Comparison of ENCODE assay signal across 16 cellular contexts in the genomic region with DNA sequence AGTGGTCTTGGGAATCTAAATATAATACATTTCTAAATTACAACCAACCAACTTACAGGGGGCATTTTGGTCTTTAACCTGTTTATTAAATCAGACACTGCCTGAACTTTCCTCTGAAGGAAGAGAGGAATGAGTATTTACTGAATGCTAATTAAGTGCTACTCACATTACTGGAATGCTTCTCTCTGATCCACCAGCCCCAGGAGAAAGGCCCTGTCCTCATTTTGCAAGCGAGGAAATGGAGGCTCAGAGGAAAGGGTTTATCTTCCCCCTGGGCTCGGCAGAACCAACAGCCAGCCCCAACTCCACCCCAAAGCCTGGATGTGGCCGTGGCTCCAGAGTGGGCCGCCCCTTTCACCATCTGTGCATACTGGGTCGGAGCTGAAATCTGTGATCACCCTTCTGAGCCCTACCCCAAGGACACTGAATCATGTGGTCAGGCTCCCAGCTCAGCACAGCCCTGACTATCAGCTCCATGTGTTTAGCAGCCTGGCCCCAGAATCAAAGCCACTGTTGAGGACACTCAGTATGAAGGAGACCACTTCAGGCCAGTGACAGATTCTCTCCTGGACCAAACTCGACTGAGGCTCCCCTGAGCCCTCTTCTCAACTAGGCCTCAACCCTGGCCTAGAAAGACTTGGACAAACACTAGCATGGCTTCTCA. TPM values are rescaled to one million over a fixed set of nuclear protein-coding genes. Genes with fewer than 3 reads are reported as not detected.
A peak's percentile ranks its signal among the peaks of the same experiment; 100 is the strongest.
DNase-seq lines count a peak whose midpoint lies in the region; ATAC-seq and TF ChIP-seq lines count a peak whose summit lies in the region.
"Had no signal": no experiment of that assay in that cellular context is flagged by ENCODE, and none has a peak within 500 bp of the region (broad histone marks: within the 10 kb centered on the region; RNA-seq: fewer than 3 reads in every experiment).

No MANE protein-coding gene starts in this region.

- no peaks in the 10 kb centered on the region for H3K36me3 ChIP-seq in WERI-Rb-1
- H3K36me3 ChIP-seq in SJCRH30: no peaks in the 10 kb centered on the region
- H3K36me3 ChIP-seq: neutrophil, spleen had no signal

- H3K27ac ChIP-seq in WERI-Rb-1 (no peak overlapping the region), right cardiac atrium (ENCODE audit: low read length) (peak overlapping the region; percentile 5), SJCRH30 (no peak overlapping the region)
- H3K27ac ChIP-seq: neutrophil had no signal

- peaks cover 8 to 14% of the 10 kb centered on the region in 2 donors for H3K9me3 Mint-ChIP-seq in activated T-cell treated with anti-CD3 and anti-CD28 coated beads, Interleukin-2, amount 50 U/mL, for 72 hours
- H3K9me3 Mint-ChIP-seq in activated naive CD4-positive, alpha-beta T cell treated with anti-CD3 and anti-CD28 coated beads for 36 hours: peaks cover 11% of the 10 kb centered on the region

- TF ChIP-seq CTCF in WERI-Rb-1 (IDR thresholded peaks at IDR 0.05; ENCODE audit: low read depth, low read length): no peak

- H3K27ac Mint-ChIP-seq in activated T-cell treated with anti-CD3 and anti-CD28 coated beads, Interleukin-2, amount 50 U/mL, for 72 hours: peak overlapping the region; percentile 64
- H3K27ac Mint-ChIP-seq in activated naive CD4-positive, alpha-beta T cell treated with anti-CD3 and anti-CD28 coated beads for 36 hours: no peak overlapping the region

- H3K4me3 ChIP-seq in WERI-Rb-1 (ENCODE audit: low read depth, low read length) (no peak overlapping the region), right cardiac atrium (ENCODE audit: low read length) (no peak overlapping the region), SJCRH30 (no peak overlapping the region)
- H3K4me3 ChIP-seq: lung, spleen had no signal

- H3K27me3 Mint-ChIP-seq in activated T-cell treated with anti-CD3 and anti-CD28 coated beads, Interleukin-2, amount 50 U/mL, for 72 hours (ENCODE audit: low read depth): no peaks in the 10 kb centered on the region
- H3K27me3 Mint-ChIP-seq in activated naive CD4-positive, alpha-beta T cell treated with anti-CD3 and anti-CD28 coated beads for 36 hours (ENCODE audit: low read depth): peaks cover 2% of the 10 kb centered on the region
- H3K27me3 Mint-ChIP-seq: IgD-negative memory B cell had no signal

- WGBS in right cardiac atrium: 56% methylated on average over 6 of the region's 6 CpGs

- H3K4me1 ChIP-seq in right cardiac atrium (ENCODE audit: control insufficient read depth, insufficient read depth, low read length) (peaks cover 2% of the 10 kb centered on the region), SJCRH30 (no peaks in the 10 kb centered on the region)

- CTCF ChIA-PET in activated naive CD4-positive, alpha-beta T cell treated with anti-CD3 and anti-CD28 coated beads for 36 hours (lab: Charles Lee): interaction anchor here (1.3 to 2.0 kb wide), 2 partner anchors 10 to 143 kb away, joined by 3 to 11 read pairs; no protein-coding TSS in a partner anchor

- no peaks in the 10 kb centered on the region for H3K27me3 ChIP-seq in WERI-Rb-1 (ENCODE audit: insufficient read depth, low read depth, severe bottlenecking)
- no peaks in the 10 kb centered on the region for H3K27me3 ChIP-seq in right cardiac atrium (ENCODE audit: control insufficient read depth, insufficient read depth)
- no peaks in the 10 kb centered on the region for H3K27me3 ChIP-seq in SJCRH30
- H3K27me3 ChIP-seq: neutrophil, spleen had no signal

- H3K4me3 Mint-ChIP-seq in activated T-cell treated with anti-CD3 and anti-CD28 coated beads, Interleukin-2, amount 50 U/mL, for 72 hours: peak overlapping the region in 1 of 2 donors; percentile 23
- H3K4me3 Mint-ChIP-seq in activated naive CD4-positive, alpha-beta T cell treated with anti-CD3 and anti-CD28 coated beads for 36 hours: no peak overlapping the region

- intact Hi-C loops in right cardiac atrium (cut with DNase I): no loop called here
- intact Hi-C loops in activated naive CD4-positive, alpha-beta T cell treated with anti-CD3 and anti-CD28 coated beads for 36 hours (cut with micrococcal nuclease): no loop called here

- peaks cover 62% of the 10 kb centered on the region for H3K4me1 Mint-ChIP-seq in activated T-cell treated with anti-CD3 and anti-CD28 coated beads, Interleukin-2, amount 50 U/mL, for 72 hours (ENCODE audit: low read depth)
- H3K4me1 Mint-ChIP-seq in activated naive CD4-positive, alpha-beta T cell treated with anti-CD3 and anti-CD28 coated beads for 36 hours (ENCODE audit: low read depth): peaks cover 32% of the 10 kb centered on the region

- H3K9me3 ChIP-seq in WERI-Rb-1 (ENCODE audit: severe bottlenecking): peaks cover 23% of the 10 kb centered on the region
- no peaks in the 10 kb centered on the region for H3K9me3 ChIP-seq in right cardiac atrium (ENCODE audit: control insufficient read depth, low read length)
- no peaks in the 10 kb centered on the region for H3K9me3 ChIP-seq in SJCRH30 (replicated peaks)
- H3K9me3 ChIP-seq: neutrophil had no signal

- DNase-seq in activated T-cell treated with anti-CD3 and anti-CD28 coated beads, Interleukin-2, amount 50 U/mL, for 72 hours: no peak
- no peak for DNase-seq in activated T-cell treated with anti-CD3 and anti-CD28 coated beads, Interleukin-2, amount 50 U/mL, for 1 hour
- DNase-seq in WERI-Rb-1 (peak; percentile 49), right cardiac atrium (peak in 2 of 3 donors; percentile 61 to 67), superior temporal gyrus (ENCODE audit: extremely low spot score) (peak; percentile 8), SJCRH30 (no peak)
- DNase-seq in activated naive CD4-positive, alpha-beta T cell treated with anti-CD3 and anti-CD28 coated beads for 36 hours: no peak
- DNase-seq: Calu3, dermis blood vessel endothelial cell, NCI-H1092, NCI-H446, spleen had no signal

- peaks cover 11 to 26% of the 10 kb centered on the region in 2 donors for H3K36me3 Mint-ChIP-seq in activated T-cell treated with anti-CD3 and anti-CD28 coated beads, Interleukin-2, amount 50 U/mL, for 72 hours (ENCODE audit: insufficient read depth in 2 of 2)
- H3K36me3 Mint-ChIP-seq in activated naive CD4-positive, alpha-beta T cell treated with anti-CD3 and anti-CD28 coated beads for 36 hours (ENCODE audit: low read depth): peaks cover 9% of the 10 kb centered on the region
- H3K36me3 Mint-ChIP-seq: IgD-negative memory B cell had no signal

- no peak for ATAC-seq in activated T-cell treated with anti-CD3 and anti-CD28 coated beads, Interleukin-2, amount 50 U/mL, for 72 hours (replicated peaks in 1 of 2)
- ATAC-seq in right cardiac atrium (peak; percentile 54 to 66), GM18909 (IDR thresholded peaks at IDR 0.05; ENCODE audit: poor library complexity, unreplicated experiment) (no peak)

RNA-seq across cellular contexts. Expression of a gene that starts 56.7 kb away (rescaled TPM):
- total RNA-seq in activated T-cell treated with anti-CD3 and anti-CD28 coated beads, Interleukin-2, amount 50 U/mL, for 72 hours: under 1 TPM; 0.24 to 0.81 TPM
- total RNA-seq in right cardiac atrium: under 1 TPM in 2 of 4 donors, not detected in 2; 0.12 to 0.31 TPM
- 0.05 TPM for polyA plus RNA-seq in right cardiac atrium
- total RNA-seq in activated naive CD4-positive, alpha-beta T cell treated with anti-CD3 and anti-CD28 coated beads for 36 hours: not detected
- not detected in 2 replicates for total RNA-seq in SJCRH30 (2014; rRNA removed; shearing (Covaris generic))
- total RNA-seq: Calu3, dermis blood vessel endothelial cell had no signal
- polyA plus RNA-seq: IgD-negative memory B cell had no signal

Comparison
In these comparisons a context has a peak if more than half of its experiments do, and no peak if none do; other contexts are left out.
1. ATAC-seq: peak in right cardiac atrium (2 of 2); none in activated T-cell treated with anti-CD3 and anti-CD28 coated beads, Interleukin-2, amount 50 U/mL, for 72 hours (0 of 2) and GM18909 (single experiment).
2. DNase-seq: peak in WERI-Rb-1 (single experiment), right cardiac atrium (2 of 3) and superior temporal gyrus (single experiment); none in activated T-cell treated with anti-CD3 and anti-CD28 coated beads, Interleukin-2, amount 50 U/mL, for 72 hours (0 of 2), activated T-cell treated with anti-CD3 and anti-CD28 coated beads, Interleukin-2, amount 50 U/mL, for 1 hour (single experiment), activated naive CD4-positive, alpha-beta T cell treated with anti-CD3 and anti-CD28 coated beads for 36 hours (single experiment) and SJCRH30 (0 of 2).